Comparison of ENCODE assay signal across 2 cellular contexts in genomic region chr20:51667002-51667408, GRCh38.
TF ChIP-seq lines count a peak whose summit lies in the region.

No MANE protein-coding gene starts in this region.

TF ChIP-seq in HEK293, 187 proteins besides CTCF, POLR2A, EP300 and RAD21 (continued from another document and continues in another):
- TF ChIP-seq ZNF280D (tag by site-specific recombination; IDR thresholded peaks at IDR 0.05) (no peak), GLIS1 (tag by site-specific recombination; IDR thresholded peaks at IDR 0.05) (peak; percentile 75), ZNF157 (tag by site-specific recombination; IDR thresholded peaks at IDR 0.05) (no peak), KLF1 (tag by site-specific recombination; IDR thresholded peaks at IDR 0.05) (peak; percentile 46; the same call in 1 of the 2 replicates), ZIC2 (tag by site-specific recombination; IDR thresholded peaks at IDR 0.05) (peak; percentile 80), ZNF18 (tag by site-specific recombination; IDR thresholded peaks at IDR 0.05) (peak; percentile 94), KLF17 (tag by site-specific recombination; IDR thresholded peaks at IDR 0.05) (peak; percentile 86), WT1 (tag by site-specific recombination; IDR thresholded peaks at IDR 0.05) (peak; percentile 92), FEZF1 (tag by site-specific recombination; IDR thresholded peaks at IDR 0.05) (peak; percentile 87), OVOL3 (tag by site-specific recombination; IDR thresholded peaks at IDR 0.05) (no peak), ZNF140 (tag by site-specific recombination; IDR thresholded peaks at IDR 0.05) (no peak), ZNF302 (tag by site-specific recombination; IDR thresholded peaks at IDR 0.05; ENCODE audit: low read depth) (no peak), ZNF561 (tag by site-specific recombination; IDR thresholded peaks at IDR 0.05; ENCODE audit: borderline replicate concordance) (peak; percentile 86), ZNF785 (tag by site-specific recombination; IDR thresholded peaks at IDR 0.05) (no peak), ZBTB44 (tag by site-specific recombination; IDR thresholded peaks at IDR 0.05) (no peak), KLF16 (tag by site-specific recombination; IDR thresholded peaks at IDR 0.05) (0 out of 2 replicates have a peak, but pooled peaks have one; percentile 48), ZNF2 (tag by site-specific recombination; IDR thresholded peaks at IDR 0.05) (no peak), PRDM4 (tag by site-specific recombination; IDR thresholded peaks at IDR 0.05) (peak; percentile 73), SCRT2 (tag by site-specific recombination; IDR thresholded peaks at IDR 0.05) (peak; percentile 73), ZNF350 (tag by site-specific recombination; IDR thresholded peaks at IDR 0.05) (no peak), ZNF391 (tag by site-specific recombination; IDR thresholded peaks at IDR 0.05; ENCODE audit: borderline replicate concordance, low read depth) (no peak), ZNF394 (tag by site-specific recombination; IDR thresholded peaks at IDR 0.05; ENCODE audit: borderline replicate concordance) (no peak)

TF ChIP-seq in WTC11, 78 proteins besides CTCF, POLR2A, EP300 and RAD21 (continued from another document):
- TF ChIP-seq FOXP4 (CRISPR knock-in tag; IDR thresholded peaks at IDR 0.05) (no peak), TP53 (CRISPR knock-in tag; IDR thresholded peaks at IDR 0.05) (no peak), ARID4B (CRISPR knock-in tag; IDR thresholded peaks at IDR 0.05; ENCODE audit: borderline replicate concordance) (no peak), ZNF512 (CRISPR knock-in tag; IDR thresholded peaks at IDR 0.05; ENCODE audit: borderline replicate concordance) (no peak), CBFB (CRISPR knock-in tag; IDR thresholded peaks at IDR 0.05; ENCODE audit: low read depth) (no peak), HMGXB4 (CRISPR knock-in tag; IDR thresholded peaks at IDR 0.05) (no peak)
